9 cellular contexts compared by ENCODE assay signal in genomic region chr15:49832421-49832980, GRCh38.
DNase-seq lines count a peak whose midpoint lies in the region; FAIRE-seq and TF ChIP-seq lines count a peak whose summit lies in the region.
"Had no signal": no experiment of that assay in that cellular context is flagged by ENCODE, and none has a peak within 500 bp of the region (broad histone marks: within the 10 kb centered on the region; RNA-seq: fewer than 3 reads in every experiment).

No MANE protein-coding gene starts in this region.

- H3K9me3 ChIP-seq in BE2C (no peaks in the 10 kb centered on the region), keratinocyte (ENCODE audit: control insufficient read depth, low read depth, low read length) (no peaks in the 10 kb centered on the region), sigmoid colon (no peaks in the 10 kb centered on the region)

- H3K4me1 ChIP-seq in BE2C (no peaks in the 10 kb centered on the region), keratinocyte (ENCODE audit: control insufficient read depth, extremely low read depth, insufficient read depth, low read length) (no peaks in the 10 kb centered on the region), sigmoid colon (no peaks in the 10 kb centered on the region)

- no peak for FAIRE-seq in keratinocyte (lab: Jason Lieb, UNC)

- intact Hi-C loops in sigmoid colon (cut with DNase I) = no loop called here

- H3K9me3 Mint-ChIP-seq in T-helper 2 cell treated with Interferon-gamma antibody and Interleukin-4, amounts not matched to agents 5 μg/mL and 100 μg/mL, for 36 hours = peaks cover 10% of the 10 kb centered on the region

- dilution Hi-C loops in keratinocyte (cut with MboI; ENCODE audit: extremely low pct_ligation_motif_present, low sequenced_read_pairs) = no loop called here

- H3K4me3 ChIP-seq in BE2C (ENCODE audit: low read depth, low read length) (no peak overlapping the region), keratinocyte (ENCODE audit: control insufficient read depth in 2 of 3, extremely low read depth in 1 of 3, insufficient read depth in 2 of 3, low read depth in 1 of 3, low read length in 3 of 3) (no peak overlapping the region), sigmoid colon (no peak overlapping the region)

- TF ChIP-seq POLR2A in sigmoid colon (IDR thresholded peaks at IDR 0.05) = no peak

- no peaks in the 10 kb centered on the region for H3K36me3 ChIP-seq in BE2C
- no peaks in the 10 kb centered on the region for H3K36me3 ChIP-seq in keratinocyte (ENCODE audit: control insufficient read depth in 2 of 2, extremely low read depth in 1 of 2, insufficient read depth in 2 of 2, low read length in 2 of 2)
- H3K36me3 ChIP-seq in sigmoid colon = no peaks in the 10 kb centered on the region

- H3K4me1 Mint-ChIP-seq in T-helper 2 cell treated with Interferon-gamma antibody and Interleukin-4, amounts not matched to agents 5 μg/mL and 100 μg/mL, for 36 hours (ENCODE audit: low read depth) = no peaks in the 10 kb centered on the region

- TF ChIP-seq EP300 in sigmoid colon (IDR thresholded peaks at IDR 0.05) = no peak

- H3K4me2 ChIP-seq in keratinocyte (ENCODE audit: control insufficient read depth, extremely low read depth, insufficient read depth, low read depth, low read length) = no peak overlapping the region

- no peak overlapping the region for H2AFZ ChIP-seq in keratinocyte (ENCODE audit: control insufficient read depth, low read length)

- no peak overlapping the region for H3K27ac Mint-ChIP-seq in T-helper 2 cell treated with Interferon-gamma antibody and Interleukin-4, amounts not matched to agents 5 μg/mL and 100 μg/mL, for 36 hours

- H3K27me3 Mint-ChIP-seq in T-helper 2 cell treated with Interferon-gamma antibody and Interleukin-4, amounts not matched to agents 5 μg/mL and 100 μg/mL, for 36 hours (ENCODE audit: low read depth) = no peaks in the 10 kb centered on the region

- H3K4me3 Mint-ChIP-seq in T-helper 2 cell treated with Interferon-gamma antibody and Interleukin-4, amounts not matched to agents 5 μg/mL and 100 μg/mL, for 36 hours = no peak overlapping the region

- peak; percentile 29 for TF ChIP-seq CTCF in BE2C (IDR thresholded peaks at IDR 0.05; ENCODE audit: low read depth, low read length)
- peak; percentile 14 to 58 (median 55) for TF ChIP-seq CTCF in keratinocyte (optimal IDR thresholded peaks at IDR 0.05 in 1 of 3, IDR thresholded peaks at IDR 0.05 in 1 of 3, conservative IDR thresholded peaks at IDR 0.05 in 1 of 3; ENCODE audit: extremely low read depth in 1 of 3, insufficient read depth in 2 of 3, low read length in 3 of 3)
- no peak for TF ChIP-seq CTCF in sigmoid colon (IDR thresholded peaks at IDR 0.05)

- 24 to 52% methylated on average over 10 of the region's 10 CpGs for WGBS in sigmoid colon, 2 donors

- H3K9ac ChIP-seq in keratinocyte (ENCODE audit: control insufficient read depth, extremely low read depth, insufficient read depth, low read length) = no peak overlapping the region

- no peaks in the 10 kb centered on the region for H3K36me3 Mint-ChIP-seq in T-helper 2 cell treated with Interferon-gamma antibody and Interleukin-4, amounts not matched to agents 5 μg/mL and 100 μg/mL, for 36 hours (ENCODE audit: low read depth)

- H4K20me1 ChIP-seq in keratinocyte (ENCODE audit: control insufficient read depth, extremely low read depth, insufficient read depth, low read length) = no peaks in the 10 kb centered on the region

- H3K27me3 ChIP-seq in BE2C (no peaks in the 10 kb centered on the region), keratinocyte (ENCODE audit: control insufficient read depth, extremely low read depth, insufficient read depth, low read length) (no peaks in the 10 kb centered on the region), sigmoid colon (no peaks in the 10 kb centered on the region)

- peak; percentile 6 for DNase-seq in BE2C
- DNase-seq in HT-29 (ENCODE audit: low spot score) = peak; percentile 81
- DNase-seq in amniotic epithelial cell (ENCODE audit: low read depth) = peak; percentile 31
- DNase-seq in keratinocyte (ENCODE audit: low read depth, low spot score) = no peak
- DNase-seq in T-helper 2 cell treated with Interferon-gamma antibody and Interleukin-4, amounts not matched to agents 5 μg/mL and 100 μg/mL, for 36 hours (ENCODE audit: low spot score) = no peak
- DNase-seq in effector CD4-positive, alpha-beta T cell = no peak
- DNase-seq in anterior cingulate cortex (lab: John Stamatoyannopoulos, UW) = no peak
- no peak for DNase-seq in sigmoid colon
- DNase-seq: activated CD4-positive, alpha-beta T cell treated with anti-CD3 and anti-CD28 coated beads for 4 hours had no signal

- H3K79me2 ChIP-seq in keratinocyte (ENCODE audit: control insufficient read depth, insufficient read depth, low read length) = no peaks in the 10 kb centered on the region

- H3K9me1 ChIP-seq in keratinocyte (ENCODE audit: control insufficient read depth, extremely low read depth, insufficient read depth, low read length) = no peaks in the 10 kb centered on the region

- H3K27ac ChIP-seq in keratinocyte (ENCODE audit: control insufficient read depth, insufficient read depth, low read length) (no peak overlapping the region), sigmoid colon (no peak overlapping the region)

Comparison
In these comparisons a context has a peak if more than half of its experiments do, and no peak if none do; other contexts are left out.
1. DNase-seq: peak in BE2C (single experiment), HT-29 (single experiment) and amniotic epithelial cell (single experiment); none in keratinocyte (single experiment), T-helper 2 cell treated with Interferon-gamma antibody and Interleukin-4, amounts not matched to agents 5 μg/mL and 100 μg/mL, for 36 hours (single experiment), effector CD4-positive, alpha-beta T cell (single experiment), anterior cingulate cortex (0 of 58) and sigmoid colon (single experiment).
2. CTCF ChIP-seq: peak in BE2C (single experiment) and keratinocyte (3 of 3); none in sigmoid colon (0 of 4).